ENCODE assay signal across 7 cellular contexts in the genomic region with DNA sequence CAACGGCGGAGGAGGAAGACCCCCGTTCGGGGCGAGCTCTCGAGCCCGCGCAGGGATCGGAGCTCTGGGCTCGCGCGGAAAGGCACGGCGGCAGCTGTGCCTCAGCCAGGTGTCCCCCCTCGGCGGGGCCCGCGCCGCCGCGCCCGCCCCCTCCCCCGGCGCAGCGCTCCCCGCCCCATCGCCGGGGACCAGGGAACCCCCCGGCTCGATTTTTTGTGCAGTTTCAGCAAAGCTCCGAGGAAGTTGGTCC.
DNase-seq lines count a peak whose midpoint lies in the region; ATAC-seq and TF ChIP-seq lines count a peak whose summit lies in the region.

No MANE protein-coding gene starts in this region.

- intact Hi-C loops in left colon (cut with DNase I, micrococcal nuclease) (loop anchor here (5.0 to 10.0 kb wide), 2 partner anchors 43 to 130 kb away; partner anchors contain the start of gene TRIM13 (in 1 of the 2)), tibial artery (cut with DNase I; ENCODE audit: low total_unique reads) (loop anchor here (2.0 to 10.0 kb wide), 4 partner anchors 42 to 1610 kb away; partner anchors contain the start of genes KPNA3 and TRIM13)

- no peaks in the 10 kb centered on the region for H3K36me3 ChIP-seq in tibial artery

- no peak for TF ChIP-seq CTCF in tibial artery (IDR thresholded peaks at IDR 0.05)

- peaks cover 0 to 42% (median 30%) of the 10 kb centered on the region in 4 donors for H3K4me1 ChIP-seq in tibial artery

- in situ Hi-C loops in KBM-7 (cut with MboI; ENCODE audit: low pct_unique_long_range_greater_than_20kb, low sequenced_read_pairs) = no loop called here

- ATAC-seq in GM19025 (IDR thresholded peaks at IDR 0.05; ENCODE audit: low read depth, unreplicated experiment) = peak; percentile 3
- peak; percentile 16 for ATAC-seq in HG03097 (IDR thresholded peaks at IDR 0.05; ENCODE audit: low FRiP score, unreplicated experiment)
- peak; percentile 13 for ATAC-seq in left colon

- peak overlapping the region; percentile 95 to 96 for H3K4me3 ChIP-seq in tibial artery

- DNase-seq in left colon (no peak), tibial artery (no peak), KBM-7 (no peak), ecto neural progenitor cell (ENCODE audit: low spot score) (no peak)

- H3K27me3 ChIP-seq in tibial artery = no peaks in the 10 kb centered on the region

- H3K27ac ChIP-seq in angular gyrus (ENCODE audit: low read depth, low read length) (peak overlapping the region; percentile 99), tibial artery (peak overlapping the region; percentile 100)

- no peaks in the 10 kb centered on the region for H3K9me3 ChIP-seq in tibial artery
